In genomic region chr2:118300807-118301206, GRCh38 we compare ENCODE assay signal across 20 cellular contexts.
DNase-seq lines count a peak whose midpoint lies in the region; ATAC-seq and TF ChIP-seq lines count a peak whose summit lies in the region.
"Had no signal": no experiment of that assay in that cellular context is flagged by ENCODE, and none has a peak within 500 bp of the region (broad histone marks: within the 10 kb centered on the region; RNA-seq: fewer than 3 reads in every experiment).

No MANE protein-coding gene starts in this region.

- no peak overlapping the region for H3K4ac ChIP-seq in H9 (ENCODE audit: low read depth, low read length)

- H2AK5ac ChIP-seq in H9 (ENCODE audit: insufficient read length, low read length): no peak overlapping the region

- DNase-seq in MCF 10A (ENCODE audit: unreplicated experiment): peak; percentile 4
- no peak for DNase-seq in mammary epithelial cell
- peak; percentile 46 for DNase-seq in epithelial cell of esophagus (ENCODE audit: low read depth)
- DNase-seq in renal cortical epithelial cell (ENCODE audit: low read depth): peak; percentile 3
- no peak for DNase-seq in H9
- no peak for DNase-seq in sciatic nerve (ENCODE audit: low spot score)
- DNase-seq: 8988T; C1 segment of cervical spinal cord; CD4-positive, CD25-positive, alpha-beta regulatory T cell; CD8-positive, alpha-beta memory T cell; COR-L47; DMS 273 treated with DMSO at 0.1 percent for 48 hours; DMS79; GDM1; HFFc6; IMR-90 had no signal

- H3K27ac ChIP-seq in mammary epithelial cell (ENCODE audit: insufficient read depth, low read depth, low read length) (no peak overlapping the region), H9 (ENCODE audit: insufficient read length, low read depth, low read length) (no peak overlapping the region)

- no peak overlapping the region for H2BK5ac ChIP-seq in H9 (ENCODE audit: insufficient read length, low read length)

- in situ Hi-C loops in mammary epithelial cell (cut with MboI; ENCODE audit: low sequenced_read_pairs in 2 of 2): no loop called here

- no peaks in the 10 kb centered on the region for H3K4me1 Mint-ChIP-seq in MCF 10A (ENCODE audit: insufficient read depth, unreplicated experiment)
- H3K4me1 Mint-ChIP-seq in H9: peaks cover 12 to 14% of the 10 kb centered on the region in 2 experiments
- H3K4me1 Mint-ChIP-seq: B cell; CD4-positive, CD25-positive, alpha-beta regulatory T cell; CD8-positive, alpha-beta memory T cell had no signal

- no peak overlapping the region for H3K56ac ChIP-seq in H9 (ENCODE audit: insufficient read length, low read depth, low read length)

- H2BK15ac ChIP-seq in H9 (ENCODE audit: low read depth, low read length): no peak overlapping the region

- TF ChIP-seq CTCF in MCF 10A (IDR thresholded peaks at IDR 0.05; ENCODE audit: unreplicated experiment) (no peak), mammary epithelial cell (conservative IDR thresholded peaks at IDR 0.05 in 1 of 2, IDR thresholded peaks at IDR 0.05 in 1 of 2; ENCODE audit: extremely low read depth in 1 of 2, insufficient read depth in 1 of 2, low read depth in 1 of 2, low read length in 2 of 2) (no peak), epithelial cell of esophagus (IDR thresholded peaks at IDR 0.05; ENCODE audit: insufficient read depth, low read depth, low read length, missing control alignments) (no peak), H9 (conservative IDR thresholded peaks at IDR 0.05) (no peak)

- CTCF ChIA-PET in MCF 10A (lab: Yijun Ruan, JAX) (no interaction called here), mammary epithelial cell (lab: Charles Lee; ENCODE audit: low non-redundant PET) (no interaction called here)

- no peak overlapping the region for H3K4me3 ChIP-seq in mammary epithelial cell (replicated peaks in 1 of 3; ENCODE audit: insufficient read depth in 1 of 3, low read depth in 2 of 3, low read length in 3 of 3)
- H3K4me3 ChIP-seq in epithelial cell of esophagus (ENCODE audit: low read length): no peak overlapping the region
- H3K4me3 ChIP-seq: GM23338 had no signal

- H2BK120ac ChIP-seq in H9 (ENCODE audit: low read depth, low read length, poor library complexity, severe bottlenecking): no peak overlapping the region

- no peak overlapping the region for H3K4me2 ChIP-seq in mammary epithelial cell (ENCODE audit: insufficient read depth, low read depth, low read length)
- no peak overlapping the region for H3K4me2 ChIP-seq in H9 (ENCODE audit: insufficient read depth, insufficient read length, low read length)
- H3K4me2 ChIP-seq: GM23338 had no signal

- H3K9me3 Mint-ChIP-seq in MCF 10A (ENCODE audit: unreplicated experiment): no peaks in the 10 kb centered on the region
- H3K9me3 Mint-ChIP-seq in H9: peaks cover 13 to 15% of the 10 kb centered on the region in 2 experiments
- H3K9me3 Mint-ChIP-seq: CD8-positive, alpha-beta memory T cell had no signal

- H3K9me3 ChIP-seq in mammary epithelial cell (replicated peaks; ENCODE audit: insufficient read depth, low read length): no peaks in the 10 kb centered on the region
- no peaks in the 10 kb centered on the region for H3K9me3 ChIP-seq in H9 (ENCODE audit: control insufficient read depth, low read depth, low read length)

- H3K9ac ChIP-seq in mammary epithelial cell (ENCODE audit: insufficient read depth, low read length): no peak overlapping the region
- no peak overlapping the region for H3K9ac ChIP-seq in H9 (ENCODE audit: extremely low read depth, insufficient read length, low read length)

- no peak overlapping the region for H3T11ph ChIP-seq in H9 (ENCODE audit: low read length)

- POLR2A ChIA-PET in MCF 10A (lab: Yijun Ruan, JAX): no interaction called here

- no peak overlapping the region for H2BK12ac ChIP-seq in H9 (ENCODE audit: insufficient read length, low read depth, low read length)

- no peak overlapping the region for H2BK20ac ChIP-seq in H9 (ENCODE audit: low read depth, low read length, poor library complexity, severe bottlenecking)

- H3K4me1 ChIP-seq in mammary epithelial cell (ENCODE audit: insufficient read depth, low read length) (no peaks in the 10 kb centered on the region), H9 (ENCODE audit: insufficient read depth, low read length) (no peaks in the 10 kb centered on the region)

- H2AFZ ChIP-seq in mammary epithelial cell (ENCODE audit: low read depth, low read length) (no peak overlapping the region), H9 (ENCODE audit: low read length) (no peak overlapping the region)

- H3K27me3 Mint-ChIP-seq in MCF 10A (ENCODE audit: insufficient read depth, unreplicated experiment) (peaks cover 10% of the 10 kb centered on the region), H9 (ENCODE audit: low read depth) (peaks cover 3% of the 10 kb centered on the region; the same call in 1 of the 2 replicates)

- no peak overlapping the region for H4K8ac ChIP-seq in H9 (replicated peaks; ENCODE audit: insufficient read length, low read depth, low read length)

- H3K23me2 ChIP-seq in H9 (ENCODE audit: insufficient read length, low read depth, low read length, poor library complexity, severe bottlenecking): no peaks in the 10 kb centered on the region

- H3K36me3 Mint-ChIP-seq in MCF 10A (ENCODE audit: insufficient read depth, unreplicated experiment) (no peaks in the 10 kb centered on the region), H9 (ENCODE audit: insufficient read depth in 1 of 3, low read depth in 3 of 3) (peaks cover 2 to 10% (median 2%) of the 10 kb centered on the region in 3 experiments; a peak in 6 of 7 replicates)
- H3K36me3 Mint-ChIP-seq: CD4-positive, CD25-positive, alpha-beta regulatory T cell; CD8-positive, alpha-beta memory T cell had no signal

- no peak overlapping the region for H4K5ac ChIP-seq in H9 (ENCODE audit: insufficient read length, low read depth, low read length)

- no peak overlapping the region for H3K18ac ChIP-seq in H9 (ENCODE audit: insufficient read length, low read depth, low read length)

- no peak overlapping the region for H3K27ac Mint-ChIP-seq in MCF 10A (ENCODE audit: low read depth, unreplicated experiment)
- H3K27ac Mint-ChIP-seq in H9: no peak overlapping the region
- H3K27ac Mint-ChIP-seq: B cell; CD4-positive, CD25-positive, alpha-beta regulatory T cell; CD8-positive, alpha-beta memory T cell; GM23338; HFFc6 had no signal

- no peaks in the 10 kb centered on the region for H3K36me3 ChIP-seq in mammary epithelial cell (ENCODE audit: insufficient read depth, low read length)

- ATAC-seq in HG03039 (IDR thresholded peaks at IDR 0.05; ENCODE audit: unreplicated experiment): no peak
- no peak for ATAC-seq in sciatic nerve
- ATAC-seq: GM23338, HCT116 had no signal

- BruUV-seq in MCF 10A (replicated peaks; lab: Mats Ljungman, UMichigan) (no TSS peak), mammary epithelial cell (replicated peaks; lab: Mats Ljungman, UMichigan) (no TSS peak)

- H4K91ac ChIP-seq in H9 (ENCODE audit: insufficient read length, low read depth, low read length): no peak overlapping the region

- intact Hi-C loops in MCF 10A (cut with micrococcal nuclease) (no loop called here), mammary epithelial cell (cut with micrococcal nuclease) (no loop called here), sciatic nerve (cut with DNase I) (no loop called here)

- H3K79me2 ChIP-seq in mammary epithelial cell (ENCODE audit: insufficient read depth, low read length): no peaks in the 10 kb centered on the region
- no peaks in the 10 kb centered on the region for H3K79me2 ChIP-seq in H9 (ENCODE audit: insufficient read depth, low read length)

- H3K4me3 Mint-ChIP-seq in MCF 10A (ENCODE audit: unreplicated experiment) (no peak overlapping the region), H9 (no peak overlapping the region)
- H3K4me3 Mint-ChIP-seq: B cell; CD4-positive, CD25-positive, alpha-beta regulatory T cell; CD8-positive, alpha-beta memory T cell; GM23338; HFFc6 had no signal

- no peak overlapping the region for H3K14ac ChIP-seq in H9 (ENCODE audit: insufficient read depth, low read length)

- H3K27me3 ChIP-seq in mammary epithelial cell (ENCODE audit: insufficient read depth, low read length) (no peaks in the 10 kb centered on the region), H9 (ENCODE audit: insufficient read depth, low read length) (no peaks in the 10 kb centered on the region)

- H4K20me1 ChIP-seq in mammary epithelial cell (ENCODE audit: insufficient read depth, low read length) (no peaks in the 10 kb centered on the region), H9 (ENCODE audit: control insufficient read depth, insufficient read depth, insufficient read length) (no peaks in the 10 kb centered on the region)

- dilution Hi-C loops in mammary epithelial cell (cut with HindIII; ENCODE audit: low sequenced_read_pairs): no loop called here

- no peaks in the 10 kb centered on the region for H3K79me1 ChIP-seq in H9 (ENCODE audit: insufficient read depth, low read depth, low read length, poor library complexity, severe bottlenecking)

- no peak overlapping the region for H3K23ac ChIP-seq in H9 (ENCODE audit: insufficient read length, low read depth, low read length)

Comparison
In these comparisons a context has a peak if more than half of its experiments do, and no peak if none do; other contexts are left out.
1. DNase-seq: peak in MCF 10A (single experiment), epithelial cell of esophagus (single experiment) and renal cortical epithelial cell (single experiment); none in mammary epithelial cell (single experiment), H9 (single experiment) and sciatic nerve (single experiment).